In genomic region chr1:234140388-234140787, GRCh38 we compare ENCODE assay signal across 25 cellular contexts.
DNase-seq lines count a peak whose midpoint lies in the region; FAIRE-seq and TF ChIP-seq lines count a peak whose summit lies in the region.
"Had no signal": no experiment of that assay in that cellular context is flagged by ENCODE, and none has a peak within 500 bp of the region (broad histone marks: within the 10 kb centered on the region; RNA-seq: fewer than 3 reads in every experiment).

No MANE protein-coding gene starts in this region.

- H3K9me3 ChIP-seq in SJSA1 (replicated peaks) (no peaks in the 10 kb centered on the region), mammary epithelial cell (replicated peaks; ENCODE audit: insufficient read depth, low read length) (no peaks in the 10 kb centered on the region), prostate gland (no peaks in the 10 kb centered on the region)
- H3K9me3 ChIP-seq: Caco-2, Peyer's patch had no signal

- H3K4me3 ChIP-seq in SJSA1 (no peak overlapping the region), mammary epithelial cell (replicated peaks in 1 of 3; ENCODE audit: insufficient read depth in 1 of 3, low read depth in 2 of 3, low read length in 3 of 3) (no peak overlapping the region), prostate gland (no peak overlapping the region)
- H3K4me3 ChIP-seq: GM12878, K562, MG63, Peyer's patch had no signal

- peak overlapping the region; percentile 28 for H3K9ac ChIP-seq in mammary epithelial cell (ENCODE audit: insufficient read depth, low read length)

- FAIRE-seq in GM12892 (lab: Jason Lieb, UNC), result no peak
- FAIRE-seq: GM12878, H1, HepG2, K562 had no signal

- H4K20me1 ChIP-seq in mammary epithelial cell (ENCODE audit: insufficient read depth, low read length), result no peaks in the 10 kb centered on the region

- TF ChIP-seq CTCF in HFFc6 (IDR thresholded peaks at IDR 0.05) (no peak), mammary epithelial cell (conservative IDR thresholded peaks at IDR 0.05 in 1 of 2, IDR thresholded peaks at IDR 0.05 in 1 of 2; ENCODE audit: extremely low read depth in 1 of 2, insufficient read depth in 1 of 2, low read depth in 1 of 2, low read length in 2 of 2) (no peak), prostate gland (IDR thresholded peaks at IDR 0.05) (no peak)

- H3K27me3 Mint-ChIP-seq in HFFc6 (ENCODE audit: insufficient read depth), result no peaks in the 10 kb centered on the region; the same call in 1 of the 2 replicates

- H3K4me2 ChIP-seq in mammary epithelial cell (ENCODE audit: insufficient read depth, low read depth, low read length), result peak overlapping the region; percentile 24

- H3K4me1 ChIP-seq in SJSA1 (replicated peaks) (no peaks in the 10 kb centered on the region; the same call in 1 of the 2 replicates), mammary epithelial cell (ENCODE audit: insufficient read depth, low read length) (peaks cover 34% of the 10 kb centered on the region), prostate gland (replicated peaks) (no peaks in the 10 kb centered on the region)
- H3K4me1 ChIP-seq: Caco-2, Peyer's patch had no signal

- H3K36me3 ChIP-seq in SJSA1, result no peaks in the 10 kb centered on the region
- H3K36me3 ChIP-seq in mammary epithelial cell (ENCODE audit: insufficient read depth, low read length), result no peaks in the 10 kb centered on the region
- no peaks in the 10 kb centered on the region for H3K36me3 ChIP-seq in prostate gland
- H3K36me3 ChIP-seq: MG63, Peyer's patch had no signal

- H2AFZ ChIP-seq in mammary epithelial cell (ENCODE audit: low read depth, low read length), result no peak overlapping the region

- in situ Hi-C loops in mammary epithelial cell (cut with MboI; ENCODE audit: low sequenced_read_pairs in 2 of 2), result loop anchor here in 1 of 2 donors (10.0 kb wide), 1 partner anchor 174 kb away; no protein-coding TSS in a partner anchor

- BruUV-seq in mammary epithelial cell (replicated peaks; lab: Mats Ljungman, UMichigan), result TSS peak; percentile 82

- H3K27me3 ChIP-seq in SJSA1 (replicated peaks) (no peaks in the 10 kb centered on the region; the same call in 1 of the 2 replicates), mammary epithelial cell (ENCODE audit: insufficient read depth, low read length) (no peaks in the 10 kb centered on the region), prostate gland (replicated peaks; ENCODE audit: insufficient read depth) (no peaks in the 10 kb centered on the region)
- H3K27me3 ChIP-seq: MG63, Peyer's patch had no signal

- no peak for DNase-seq in HFFc6
- DNase-seq in SJSA1 (ENCODE audit: low read depth in 1 of 2, low spot score in 2 of 2), result no peak
- DNase-seq in mammary epithelial cell, result no peak
- DNase-seq in prostate gland (ENCODE audit: low spot score), result no peak
- DNase-seq in HK-2 (ENCODE audit: unreplicated experiment), result no peak
- DNase-seq in GM12892 (ENCODE audit: insufficient read length), result no peak
- no peak for DNase-seq in NCI-H146 treated with DMSO at 0.1 percent for 48 hours (lab: John Stamatoyannopoulos, UW; ENCODE audit: unreplicated experiment)
- DNase-seq: Caco-2; CD8-positive, alpha-beta T cell; GDM1; Kasumi-1; NCI-H1694; NCI-H2081; NCI-H2227 treated with DMSO at 0.1 percent for 48 hours; NCI-H510A; NCI-H69; Peyer's patch; T-cell had no signal

- dilution Hi-C loops in mammary epithelial cell (cut with HindIII; ENCODE audit: low sequenced_read_pairs), result loop anchor here (10.0 kb wide), 1 partner anchor 174 kb away; no protein-coding TSS in a partner anchor

- H3K27ac Mint-ChIP-seq in HFFc6, result peak overlapping the region; percentile 37; the same call in 1 of the 2 replicates
- H3K27ac Mint-ChIP-seq: B cell; CD8-positive, alpha-beta T cell; T-cell had no signal

- TF ChIP-seq POLR2A in prostate gland (IDR thresholded peaks at IDR 0.05) (no peak), GM12892 (IDR thresholded peaks at IDR 0.05; ENCODE audit: low read depth, low read length) (no peak)

- peak overlapping the region; percentile 17; the same call in 1 of the 2 replicates for H3K4me3 Mint-ChIP-seq in HFFc6
- H3K4me3 Mint-ChIP-seq: B cell; CD8-positive, alpha-beta T cell; T-cell had no signal

- intact Hi-C loops in mammary epithelial cell (cut with micrococcal nuclease) (no loop called here), prostate gland (cut with DNase I) (no loop called here)

- 98% methylated on average over 9 of the region's 9 CpGs for WGBS in mammary epithelial cell (ENCODE audit: low coverage, missing lambda C conversion rate)
- 93% methylated on average over 9 of the region's 9 CpGs for WGBS in prostate gland

- H3K27ac ChIP-seq in SJSA1 (peak overlapping the region; percentile 40), mammary epithelial cell (ENCODE audit: insufficient read depth, low read depth, low read length) (peak overlapping the region; percentile 95), prostate gland (no peak overlapping the region)
- H3K27ac ChIP-seq: C4-2B, Peyer's patch had no signal

- no peaks in the 10 kb centered on the region for H3K36me3 Mint-ChIP-seq in HFFc6 (ENCODE audit: low read depth)
- H3K36me3 Mint-ChIP-seq: CD8-positive, alpha-beta T cell; T-cell had no signal

- no peaks in the 10 kb centered on the region for H3K79me2 ChIP-seq in mammary epithelial cell (ENCODE audit: insufficient read depth, low read length)

- H3K4me1 Mint-ChIP-seq in HFFc6 (ENCODE audit: low read depth), result peaks cover 45% of the 10 kb centered on the region; the same call in 1 of the 2 replicates
- H3K4me1 Mint-ChIP-seq: B cell, T-cell had no signal

- H3K9me3 Mint-ChIP-seq in HFFc6, result peaks cover 5% of the 10 kb centered on the region; the same call in 1 of the 2 replicates
- H3K9me3 Mint-ChIP-seq: CD8-positive, alpha-beta T cell; T-cell had no signal

- CTCF ChIA-PET in mammary epithelial cell (lab: Charles Lee; ENCODE audit: low non-redundant PET), result no interaction called here

Comparison
In these comparisons a context has a peak if more than half of its experiments do, and no peak if none do; other contexts are left out.
1. H3K27ac ChIP-seq: peak in SJSA1 (single experiment) and mammary epithelial cell (single experiment); none in prostate gland (0 of 2).